ENCODE assay signal across 1 cellular context in the genomic region with DNA sequence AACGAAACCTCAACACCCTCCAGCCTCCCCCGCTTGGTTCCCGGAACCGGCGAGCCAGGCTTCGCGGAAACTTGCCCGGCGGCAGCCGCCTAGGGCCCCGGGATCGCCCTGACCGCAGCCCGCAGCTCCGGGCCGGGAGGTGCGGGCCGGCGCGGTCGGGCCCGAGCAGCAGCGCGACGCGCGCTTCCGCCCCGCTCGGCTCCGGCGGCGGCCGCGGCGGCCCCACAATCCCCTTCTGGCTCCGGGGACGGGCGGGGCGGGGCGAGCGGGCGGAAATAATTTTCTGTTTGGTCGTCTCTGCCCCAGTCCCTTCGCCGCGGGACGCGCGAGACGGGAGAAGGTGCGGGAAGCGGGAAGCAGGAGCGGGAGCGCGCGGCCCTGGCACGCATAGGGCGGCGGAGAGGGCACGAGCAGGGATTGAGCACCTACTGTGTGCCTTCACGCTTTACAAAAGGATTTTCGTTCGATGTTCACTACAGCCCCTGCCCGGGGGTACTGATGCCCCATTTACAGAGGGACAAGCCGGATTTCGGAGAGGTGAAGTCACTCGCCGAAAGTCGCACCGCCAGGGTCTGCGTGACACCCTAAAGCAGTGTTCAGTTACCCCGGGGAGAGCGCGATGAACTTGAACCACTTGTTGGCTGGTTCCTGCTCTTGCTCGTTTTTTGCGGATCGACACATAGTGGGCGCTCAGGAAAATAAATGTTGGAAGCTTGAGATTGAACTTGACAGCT.
TF ChIP-seq lines count a peak whose summit lies in the region.

No MANE protein-coding gene starts in this region.

TF ChIP-seq in HEK293, 187 proteins besides CTCF, POLR2A, EP300 and RAD21 (continued from another document and continues in another):
- TF ChIP-seq, protein P1, sequence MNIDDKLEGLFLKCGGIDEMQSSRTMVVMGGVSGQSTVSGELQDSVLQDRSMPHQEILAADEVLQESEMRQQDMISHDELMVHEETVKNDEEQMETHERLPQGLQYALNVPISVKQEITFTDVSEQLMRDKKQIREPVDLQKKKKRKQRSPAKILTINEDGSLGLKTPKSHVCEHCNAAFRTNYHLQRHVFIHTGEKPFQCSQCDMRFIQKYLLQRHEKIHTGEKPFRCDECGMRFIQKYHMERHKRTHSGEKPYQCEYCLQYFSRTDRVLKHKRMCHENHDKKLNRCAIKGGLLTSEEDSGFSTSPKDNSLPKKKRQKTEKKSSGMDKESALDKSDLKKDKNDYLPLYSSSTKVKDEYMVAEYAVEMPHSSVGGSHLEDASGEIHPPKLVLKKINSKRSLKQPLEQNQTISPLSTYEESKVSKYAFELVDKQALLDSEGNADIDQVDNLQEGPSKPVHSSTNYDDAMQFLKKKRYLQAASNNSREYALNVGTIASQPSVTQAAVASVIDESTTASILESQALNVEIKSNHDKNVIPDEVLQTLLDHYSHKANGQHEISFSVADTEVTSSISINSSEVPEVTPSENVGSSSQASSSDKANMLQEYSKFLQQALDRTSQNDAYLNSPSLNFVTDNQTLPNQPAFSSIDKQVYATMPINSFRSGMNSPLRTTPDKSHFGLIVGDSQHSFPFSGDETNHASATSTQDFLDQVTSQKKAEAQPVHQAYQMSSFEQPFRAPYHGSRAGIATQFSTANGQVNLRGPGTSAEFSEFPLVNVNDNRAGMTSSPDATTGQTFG (tag by site-specific recombination; IDR thresholded peaks at IDR 0.05; ENCODE audit: borderline replicate concordance) = no peak
- TF ChIP-seq, protein P2, sequence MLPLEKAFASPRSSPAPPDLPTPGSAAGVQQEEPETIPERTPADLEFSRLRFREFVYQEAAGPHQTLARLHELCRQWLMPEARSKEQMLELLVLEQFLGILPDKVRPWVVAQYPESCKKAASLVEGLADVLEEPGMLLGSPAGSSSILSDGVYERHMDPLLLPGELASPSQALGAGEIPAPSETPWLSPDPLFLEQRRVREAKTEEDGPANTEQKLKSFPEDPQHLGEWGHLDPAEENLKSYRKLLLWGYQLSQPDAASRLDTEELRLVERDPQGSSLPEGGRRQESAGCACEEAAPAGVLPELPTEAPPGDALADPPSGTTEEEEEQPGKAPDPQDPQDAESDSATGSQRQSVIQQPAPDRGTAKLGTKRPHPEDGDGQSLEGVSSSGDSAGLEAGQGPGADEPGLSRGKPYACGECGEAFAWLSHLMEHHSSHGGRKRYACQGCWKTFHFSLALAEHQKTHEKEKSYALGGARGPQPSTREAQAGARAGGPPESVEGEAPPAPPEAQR (tag by site-specific recombination; IDR thresholded peaks at IDR 0.05) = no peak
- TF ChIP-seq KLF7 (tag by site-specific recombination; IDR thresholded peaks at IDR 0.05; ENCODE audit: borderline replicate concordance) (peak; percentile 71; the same call in 1 of the 2 replicates), ZBTB17 (tag by site-specific recombination; IDR thresholded peaks at IDR 0.05) (peak; percentile 84), ZBTB21 (tag by site-specific recombination; IDR thresholded peaks at IDR 0.05) (peak; percentile 61; the same call in 1 of the 2 replicates), OSR2 (tag by site-specific recombination; IDR thresholded peaks at IDR 0.05) (0 out of 2 replicates have a peak, but pooled peaks have one; percentile 20), ZNF707 (tag by site-specific recombination; IDR thresholded peaks at IDR 0.05) (no peak), OVOL3 (tag by site-specific recombination; IDR thresholded peaks at IDR 0.05) (peak; percentile 43; the same call in 1 of the 2 replicates), ZNF555 (tag by site-specific recombination; conservative IDR thresholded peaks at IDR 0.05) (no peak), HOXA7 (CRISPR knock-in tag; IDR thresholded peaks at IDR 0.05; ENCODE audit: borderline replicate concordance) (no peak), WT1 (tag by site-specific recombination; IDR thresholded peaks at IDR 0.05) (peak; percentile 62), ZNF184 (tag by site-specific recombination; IDR thresholded peaks at IDR 0.05) (0 out of 2 replicates have a peak, but pooled peaks have one; percentile 45), ZNF202 (tag by site-specific recombination; IDR thresholded peaks at IDR 0.05; ENCODE audit: borderline replicate concordance) (no peak), ZNF501 (tag by site-specific recombination; IDR thresholded peaks at IDR 0.05) (peak; percentile 71), ZSCAN23 (tag by site-specific recombination; IDR thresholded peaks at IDR 0.05) (peak; percentile 88), GFI1B (tag by site-specific recombination; IDR thresholded peaks at IDR 0.05) (0 out of 2 replicates have a peak, but pooled peaks have one; percentile 10), ZNF223 (tag by site-specific recombination; IDR thresholded peaks at IDR 0.05) (peak; percentile 80; the same call in 1 of the 2 replicates), ZSCAN30 (tag by site-specific recombination; IDR thresholded peaks at IDR 0.05) (peak; percentile 45; the same call in 1 of the 2 replicates), SP3 (tag by site-specific recombination; IDR thresholded peaks at IDR 0.05) (peak; percentile 49; the same call in 1 of the 2 replicates), ZEB2 (tag by site-specific recombination; IDR thresholded peaks at IDR 0.05) (peak; percentile 86), ZFP69B (tag by site-specific recombination; IDR thresholded peaks at IDR 0.05) (peak; percentile 75), MYNN (tag by site-specific recombination; IDR thresholded peaks at IDR 0.05; ENCODE audit: borderline replicate concordance) (no peak), ZNF292 (tag by site-specific recombination; IDR thresholded peaks at IDR 0.05; ENCODE audit: borderline replicate concordance, low read depth) (no peak), FEZF1 (tag by site-specific recombination; IDR thresholded peaks at IDR 0.05) (peak; percentile 20; the same call in 1 of the 2 replicates), ZBTB1 (tag by site-specific recombination; IDR thresholded peaks at IDR 0.05) (peak; percentile 96), ZNF76 (tag by site-specific recombination; IDR thresholded peaks at IDR 0.05; ENCODE audit: borderline replicate concordance, low read depth) (peak; percentile 71; the same call in 1 of the 2 replicates), IKZF3 (tag by site-specific recombination; IDR thresholded peaks at IDR 0.05) (peak; percentile 99), ZBTB8A (tag by site-specific recombination; IDR thresholded peaks at IDR 0.05) (peak; percentile 89)
- TF ChIP-seq, protein P3, sequence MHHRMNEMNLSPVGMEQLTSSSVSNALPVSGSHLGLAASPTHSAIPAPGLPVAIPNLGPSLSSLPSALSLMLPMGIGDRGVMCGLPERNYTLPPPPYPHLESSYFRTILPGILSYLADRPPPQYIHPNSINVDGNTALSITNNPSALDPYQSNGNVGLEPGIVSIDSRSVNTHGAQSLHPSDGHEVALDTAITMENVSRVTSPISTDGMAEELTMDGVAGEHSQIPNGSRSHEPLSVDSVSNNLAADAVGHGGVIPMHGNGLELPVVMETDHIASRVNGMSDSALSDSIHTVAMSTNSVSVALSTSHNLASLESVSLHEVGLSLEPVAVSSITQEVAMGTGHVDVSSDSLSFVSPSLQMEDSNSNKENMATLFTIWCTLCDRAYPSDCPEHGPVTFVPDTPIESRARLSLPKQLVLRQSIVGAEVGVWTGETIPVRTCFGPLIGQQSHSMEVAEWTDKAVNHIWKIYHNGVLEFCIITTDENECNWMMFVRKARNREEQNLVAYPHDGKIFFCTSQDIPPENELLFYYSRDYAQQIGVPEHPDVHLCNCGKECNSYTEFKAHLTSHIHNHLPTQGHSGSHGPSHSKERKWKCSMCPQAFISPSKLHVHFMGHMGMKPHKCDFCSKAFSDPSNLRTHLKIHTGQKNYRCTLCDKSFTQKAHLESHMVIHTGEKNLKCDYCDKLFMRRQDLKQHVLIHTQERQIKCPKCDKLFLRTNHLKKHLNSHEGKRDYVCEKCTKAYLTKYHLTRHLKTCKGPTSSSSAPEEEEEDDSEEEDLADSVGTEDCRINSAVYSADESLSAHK (tag by site-specific recombination; IDR thresholded peaks at IDR 0.05) = peak; percentile 95
- TF ChIP-seq, protein P4, sequence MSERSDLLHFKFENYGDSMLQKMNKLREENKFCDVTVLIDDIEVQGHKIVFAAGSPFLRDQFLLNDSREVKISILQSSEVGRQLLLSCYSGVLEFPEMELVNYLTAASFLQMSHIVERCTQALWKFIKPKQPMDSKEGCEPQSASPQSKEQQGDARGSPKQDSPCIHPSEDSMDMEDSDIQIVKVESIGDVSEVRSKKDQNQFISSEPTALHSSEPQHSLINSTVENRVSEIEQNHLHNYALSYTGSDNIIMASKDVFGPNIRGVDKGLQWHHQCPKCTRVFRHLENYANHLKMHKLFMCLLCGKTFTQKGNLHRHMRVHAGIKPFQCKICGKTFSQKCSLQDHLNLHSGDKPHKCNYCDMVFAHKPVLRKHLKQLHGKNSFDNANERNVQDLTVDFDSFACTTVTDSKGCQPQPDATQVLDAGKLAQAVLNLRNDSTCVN (tag by site-specific recombination; optimal IDR thresholded peaks at IDR 0.05) = peak; percentile 95
- TF ChIP-seq, protein P5, sequence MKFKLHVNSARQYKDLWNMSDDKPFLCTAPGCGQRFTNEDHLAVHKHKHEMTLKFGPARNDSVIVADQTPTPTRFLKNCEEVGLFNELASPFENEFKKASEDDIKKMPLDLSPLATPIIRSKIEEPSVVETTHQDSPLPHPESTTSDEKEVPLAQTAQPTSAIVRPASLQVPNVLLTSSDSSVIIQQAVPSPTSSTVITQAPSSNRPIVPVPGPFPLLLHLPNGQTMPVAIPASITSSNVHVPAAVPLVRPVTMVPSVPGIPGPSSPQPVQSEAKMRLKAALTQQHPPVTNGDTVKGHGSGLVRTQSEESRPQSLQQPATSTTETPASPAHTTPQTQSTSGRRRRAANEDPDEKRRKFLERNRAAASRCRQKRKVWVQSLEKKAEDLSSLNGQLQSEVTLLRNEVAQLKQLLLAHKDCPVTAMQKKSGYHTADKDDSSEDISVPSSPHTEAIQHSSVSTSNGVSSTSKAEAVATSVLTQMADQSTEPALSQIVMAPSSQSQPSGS (tag by site-specific recombination; IDR thresholded peaks at IDR 0.05; ENCODE audit: low read depth) = no peak
- TF ChIP-seq, protein P6, sequence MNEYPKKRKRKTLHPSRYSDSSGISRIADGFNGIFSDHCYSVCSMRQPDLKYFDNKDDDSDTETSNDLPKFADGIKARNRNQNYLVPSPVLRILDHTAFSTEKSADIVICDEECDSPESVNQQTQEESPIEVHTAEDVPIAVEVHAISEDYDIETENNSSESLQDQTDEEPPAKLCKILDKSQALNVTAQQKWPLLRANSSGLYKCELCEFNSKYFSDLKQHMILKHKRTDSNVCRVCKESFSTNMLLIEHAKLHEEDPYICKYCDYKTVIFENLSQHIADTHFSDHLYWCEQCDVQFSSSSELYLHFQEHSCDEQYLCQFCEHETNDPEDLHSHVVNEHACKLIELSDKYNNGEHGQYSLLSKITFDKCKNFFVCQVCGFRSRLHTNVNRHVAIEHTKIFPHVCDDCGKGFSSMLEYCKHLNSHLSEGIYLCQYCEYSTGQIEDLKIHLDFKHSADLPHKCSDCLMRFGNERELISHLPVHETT (tag by site-specific recombination; IDR thresholded peaks at IDR 0.05) = 0 out of 2 replicates have a peak, but pooled peaks have one; percentile 27
- TF ChIP-seq, protein P7, sequence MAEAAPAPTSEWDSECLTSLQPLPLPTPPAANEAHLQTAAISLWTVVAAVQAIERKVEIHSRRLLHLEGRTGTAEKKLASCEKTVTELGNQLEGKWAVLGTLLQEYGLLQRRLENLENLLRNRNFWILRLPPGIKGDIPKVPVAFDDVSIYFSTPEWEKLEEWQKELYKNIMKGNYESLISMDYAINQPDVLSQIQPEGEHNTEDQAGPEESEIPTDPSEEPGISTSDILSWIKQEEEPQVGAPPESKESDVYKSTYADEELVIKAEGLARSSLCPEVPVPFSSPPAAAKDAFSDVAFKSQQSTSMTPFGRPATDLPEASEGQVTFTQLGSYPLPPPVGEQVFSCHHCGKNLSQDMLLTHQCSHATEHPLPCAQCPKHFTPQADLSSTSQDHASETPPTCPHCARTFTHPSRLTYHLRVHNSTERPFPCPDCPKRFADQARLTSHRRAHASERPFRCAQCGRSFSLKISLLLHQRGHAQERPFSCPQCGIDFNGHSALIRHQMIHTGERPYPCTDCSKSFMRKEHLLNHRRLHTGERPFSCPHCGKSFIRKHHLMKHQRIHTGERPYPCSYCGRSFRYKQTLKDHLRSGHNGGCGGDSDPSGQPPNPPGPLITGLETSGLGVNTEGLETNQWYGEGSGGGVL (tag by site-specific recombination; IDR thresholded peaks at IDR 0.05) = peak; percentile 69
- TF ChIP-seq, protein P8, sequence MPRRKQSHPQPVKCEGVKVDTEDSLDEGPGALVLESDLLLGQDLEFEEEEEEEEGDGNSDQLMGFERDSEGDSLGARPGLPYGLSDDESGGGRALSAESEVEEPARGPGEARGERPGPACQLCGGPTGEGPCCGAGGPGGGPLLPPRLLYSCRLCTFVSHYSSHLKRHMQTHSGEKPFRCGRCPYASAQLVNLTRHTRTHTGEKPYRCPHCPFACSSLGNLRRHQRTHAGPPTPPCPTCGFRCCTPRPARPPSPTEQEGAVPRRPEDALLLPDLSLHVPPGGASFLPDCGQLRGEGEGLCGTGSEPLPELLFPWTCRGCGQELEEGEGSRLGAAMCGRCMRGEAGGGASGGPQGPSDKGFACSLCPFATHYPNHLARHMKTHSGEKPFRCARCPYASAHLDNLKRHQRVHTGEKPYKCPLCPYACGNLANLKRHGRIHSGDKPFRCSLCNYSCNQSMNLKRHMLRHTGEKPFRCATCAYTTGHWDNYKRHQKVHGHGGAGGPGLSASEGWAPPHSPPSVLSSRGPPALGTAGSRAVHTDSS (tag by site-specific recombination; IDR thresholded peaks at IDR 0.05) = no peak
- TF ChIP-seq, protein P9, sequence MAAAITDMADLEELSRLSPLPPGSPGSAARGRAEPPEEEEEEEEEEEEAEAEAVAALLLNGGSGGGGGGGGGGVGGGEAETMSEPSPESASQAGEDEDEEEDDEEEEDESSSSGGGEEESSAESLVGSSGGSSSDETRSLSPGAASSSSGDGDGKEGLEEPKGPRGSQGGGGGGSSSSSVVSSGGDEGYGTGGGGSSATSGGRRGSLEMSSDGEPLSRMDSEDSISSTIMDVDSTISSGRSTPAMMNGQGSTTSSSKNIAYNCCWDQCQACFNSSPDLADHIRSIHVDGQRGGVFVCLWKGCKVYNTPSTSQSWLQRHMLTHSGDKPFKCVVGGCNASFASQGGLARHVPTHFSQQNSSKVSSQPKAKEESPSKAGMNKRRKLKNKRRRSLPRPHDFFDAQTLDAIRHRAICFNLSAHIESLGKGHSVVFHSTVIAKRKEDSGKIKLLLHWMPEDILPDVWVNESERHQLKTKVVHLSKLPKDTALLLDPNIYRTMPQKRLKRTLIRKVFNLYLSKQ (tag by site-specific recombination; IDR thresholded peaks at IDR 0.05; ENCODE audit: borderline replicate concordance) = no peak
- TF ChIP-seq, protein P10, sequence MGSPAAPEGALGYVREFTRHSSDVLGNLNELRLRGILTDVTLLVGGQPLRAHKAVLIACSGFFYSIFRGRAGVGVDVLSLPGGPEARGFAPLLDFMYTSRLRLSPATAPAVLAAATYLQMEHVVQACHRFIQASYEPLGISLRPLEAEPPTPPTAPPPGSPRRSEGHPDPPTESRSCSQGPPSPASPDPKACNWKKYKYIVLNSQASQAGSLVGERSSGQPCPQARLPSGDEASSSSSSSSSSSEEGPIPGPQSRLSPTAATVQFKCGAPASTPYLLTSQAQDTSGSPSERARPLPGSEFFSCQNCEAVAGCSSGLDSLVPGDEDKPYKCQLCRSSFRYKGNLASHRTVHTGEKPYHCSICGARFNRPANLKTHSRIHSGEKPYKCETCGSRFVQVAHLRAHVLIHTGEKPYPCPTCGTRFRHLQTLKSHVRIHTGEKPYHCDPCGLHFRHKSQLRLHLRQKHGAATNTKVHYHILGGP (tag by site-specific recombination; IDR thresholded peaks at IDR 0.05) = no peak
